In the genomic region with DNA sequence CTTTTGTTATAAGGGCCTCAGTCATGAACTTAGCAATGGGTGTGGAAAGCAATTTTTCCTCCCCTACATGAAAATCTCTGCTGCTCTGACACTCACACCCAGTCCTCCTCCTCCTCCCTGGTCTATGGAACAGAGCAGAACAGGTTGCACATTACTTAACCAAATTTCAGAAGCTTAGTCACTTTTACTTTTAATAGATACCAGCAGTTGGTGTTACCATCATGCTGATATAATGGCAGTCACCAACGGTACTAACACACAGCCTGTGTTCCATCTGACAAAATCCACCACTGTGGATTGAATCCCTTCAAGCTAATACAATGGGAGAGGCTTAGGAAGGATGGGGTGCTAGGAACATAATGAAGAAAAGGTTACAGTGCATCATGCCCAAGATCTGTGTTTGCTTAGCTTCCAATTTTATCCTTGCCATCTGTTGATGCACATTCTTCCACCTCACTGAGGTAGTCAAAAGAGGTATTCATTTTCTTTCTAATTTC, we compare ENCODE assay signal across 13 cellular contexts. TPM values are rescaled to one million over a fixed set of nuclear protein-coding genes. Genes with fewer than 3 reads are reported as not detected.
A peak's percentile ranks its signal among the peaks of the same experiment; 100 is the strongest.
DNase-seq lines count a peak whose midpoint lies in the region; ATAC-seq and TF ChIP-seq lines count a peak whose summit lies in the region.
"Had no signal": no experiment of that assay in that cellular context is flagged by ENCODE, and none has a peak within 500 bp of the region (broad histone marks: within the 10 kb centered on the region; RNA-seq: fewer than 3 reads in every experiment).

No MANE protein-coding gene starts in this region.

- TF ChIP-seq POLR2A in stomach (IDR thresholded peaks at IDR 0.05) = no peak

- no peaks in the 10 kb centered on the region for H3K27me3 ChIP-seq in stomach
- H3K27me3 ChIP-seq: BE2C, esophagus squamous epithelium had no signal

- no peak for DNase-seq in activated naive CD4-positive, alpha-beta T cell treated with anti-CD3 and anti-CD28 coated beads, Interleukin-2, amount 10 ng/mL, durations not matched to agents 7 days and 5 days
- no peak for DNase-seq in activated naive CD4-positive, alpha-beta T cell treated with Interleukin-2 at 50 U/mL for 16 hours
- DNase-seq in NCI-H82 treated with DMSO at 0.1 percent for 48 hours (lab: John Stamatoyannopoulos, UW; ENCODE audit: unreplicated experiment) = peak; percentile 45
- DNase-seq in cerebellum (ENCODE audit: low spot score) = peak; percentile 41
- DNase-seq in stomach = no peak
- no peak for DNase-seq in germinal center (ENCODE audit: low spot score)
- DNase-seq in islet precursor cell = no peak
- DNase-seq: activated CD4-positive, CD25-positive, alpha-beta regulatory T cell; esophagus squamous epithelium; NCI-H748 treated with DMSO at 0.1 percent for 48 hours had no signal

- CTCF ChIA-PET in activated naive CD4-positive, alpha-beta T cell treated with anti-CD3 and anti-CD28 coated beads, Interleukin-2, amount 10 ng/mL, durations not matched to agents 7 days and 5 days (lab: Charles Lee) = interaction anchor here (0.8 to 1.3 kb wide), 3 partner anchors 11 to 40 kb away, joined by 3 to 4 read pairs (median 3); no protein-coding TSS in a partner anchor

- H3K4me3 ChIP-seq in stomach = no peak overlapping the region
- H3K4me3 ChIP-seq: esophagus squamous epithelium, prostate gland had no signal

- no peaks in the 10 kb centered on the region for H3K27me3 Mint-ChIP-seq in activated naive CD4-positive, alpha-beta T cell treated with anti-CD3 and anti-CD28 coated beads, Interleukin-2, amount 10 ng/mL, durations not matched to agents 7 days and 5 days

- no peak for ATAC-seq in GM21825 (IDR thresholded peaks at IDR 0.05; ENCODE audit: unreplicated experiment)

- peaks cover 9 to 26% (median 24%) of the 10 kb centered on the region in 4 donors for H3K36me3 ChIP-seq in stomach
- H3K36me3 ChIP-seq: prostate gland had no signal

- peak overlapping the region in 3 of 5 donors; percentile 21 to 67 (median 58) for H3K27ac ChIP-seq in stomach
- H3K27ac ChIP-seq: prostate gland had no signal

- no peak for TF ChIP-seq CTCF in stomach (IDR thresholded peaks at IDR 0.05)

- H3K4me3 Mint-ChIP-seq in activated naive CD4-positive, alpha-beta T cell treated with anti-CD3 and anti-CD28 coated beads, Interleukin-2, amount 10 ng/mL, durations not matched to agents 7 days and 5 days = no peak overlapping the region

- H3K27ac Mint-ChIP-seq in activated naive CD4-positive, alpha-beta T cell treated with anti-CD3 and anti-CD28 coated beads, Interleukin-2, amount 10 ng/mL, durations not matched to agents 7 days and 5 days = peak overlapping the region; percentile 56

- no peaks in the 10 kb centered on the region for H3K9me3 Mint-ChIP-seq in activated naive CD4-positive, alpha-beta T cell treated with anti-CD3 and anti-CD28 coated beads, Interleukin-2, amount 10 ng/mL, durations not matched to agents 7 days and 5 days

- H3K4me1 Mint-ChIP-seq in activated naive CD4-positive, alpha-beta T cell treated with anti-CD3 and anti-CD28 coated beads, Interleukin-2, amount 10 ng/mL, durations not matched to agents 7 days and 5 days = peaks cover 86% of the 10 kb centered on the region

- intact Hi-C loops in stomach (cut with DNase I; ENCODE audit: low total_unique reads) = no loop called here

- WGBS in stomach, 5 donors = 42 to 75% (median 66%) methylated on average over 1 of the region's 1 CpG

- TF ChIP-seq EP300 in stomach (IDR thresholded peaks at IDR 0.05) = no peak

- no peaks in the 10 kb centered on the region for H3K9me3 ChIP-seq in stomach
- H3K9me3 ChIP-seq: BE2C, esophagus squamous epithelium, prostate gland had no signal

- H3K4me1 ChIP-seq in stomach = peaks cover 42 to 92% (median 59%) of the 10 kb centered on the region in 4 donors
- H3K4me1 ChIP-seq: prostate gland had no signal

- peaks cover 46% of the 10 kb centered on the region for H3K36me3 Mint-ChIP-seq in activated naive CD4-positive, alpha-beta T cell treated with anti-CD3 and anti-CD28 coated beads, Interleukin-2, amount 10 ng/mL, durations not matched to agents 7 days and 5 days

RNA-seq across cellular contexts. Expression of a gene that starts 9.8 kb away (rescaled TPM):
- total RNA-seq in cerebellum (1,148 TPM), stomach (1,000 to 10,000 TPM; 1,648 to 4,994 (median 2,507) TPM)
- polyA plus RNA-seq in stomach = over 10,000 TPM in 2 of 3 donors, 1,000 to 10,000 TPM in 1; 7,500 to 11,714 (median 10,124) TPM

Comparison
In these comparisons a context has a peak if more than half of its experiments do, and no peak if none do; other contexts are left out.
1. DNase-seq: peak in NCI-H82 treated with DMSO at 0.1 percent for 48 hours (single experiment) and cerebellum (single experiment); none in activated naive CD4-positive, alpha-beta T cell treated with anti-CD3 and anti-CD28 coated beads, Interleukin-2, amount 10 ng/mL, durations not matched to agents 7 days and 5 days (single experiment), activated naive CD4-positive, alpha-beta T cell treated with Interleukin-2 at 50 U/mL for 16 hours (single experiment), stomach (single experiment), germinal center (single experiment) and islet precursor cell (single experiment).